ENCODE assay signal across 8 cellular contexts in genomic region chr6:25993038-25993684, GRCh38. TPM values are rescaled to one million over a fixed set of nuclear protein-coding genes. Genes with fewer than 3 reads are reported as not detected.
DNase-seq lines count a peak whose midpoint lies in the region; ATAC-seq and TF ChIP-seq lines count a peak whose summit lies in the region.

No MANE protein-coding gene starts in this region.

- H3K36me3 Mint-ChIP-seq in naive B cell, result peaks cover 7% of the 10 kb centered on the region in 2 donors

- peak overlapping the region; percentile 74 to 88 for H3K9ac ChIP-seq in colonic mucosa (ENCODE audit: low read depth in 2 of 2, low read length in 2 of 2)

- peak overlapping the region; percentile 44 to 100 (median 98) for H3K27ac Mint-ChIP-seq in naive B cell

- intact Hi-C loops in colonic mucosa (cut with DNase I), result no loop called here

- no peaks in the 10 kb centered on the region for H3K9me3 ChIP-seq in colonic mucosa

- DNase-seq in LNCaP clone FGC (ENCODE audit: low read depth) (no peak), colonic mucosa (no peak), naive B cell (no peak), NCI-H1092 (lab: John Stamatoyannopoulos, UW) (no peak), NCI-H2107 (lab: John Stamatoyannopoulos, UW) (no peak), GM20000 (ENCODE audit: low spot score) (no peak), NCI-H526 treated with DMSO at 0.1 percent for 48 hours (lab: John Stamatoyannopoulos, UW) (no peak)

- no peaks in the 10 kb centered on the region for H3K4me1 ChIP-seq in colonic mucosa

- H3K4me3 ChIP-seq in LNCaP clone FGC (ENCODE audit: low read depth, low read length) (peak overlapping the region; percentile 58), colonic mucosa (peak overlapping the region; percentile 40)

- ATAC-seq in GM19324 (IDR thresholded peaks at IDR 0.05; ENCODE audit: low FRiP score, unreplicated experiment) (peak; percentile 1), naive B cell (ENCODE audit: low read depth in 2 of 2) (no peak)

- H3K27me3 ChIP-seq in colonic mucosa, result no peaks in the 10 kb centered on the region

- H3K4me1 Mint-ChIP-seq in naive B cell, result peaks cover 25 to 31% (median 28%) of the 10 kb centered on the region in 3 donors

- no peak for TF ChIP-seq CTCF in LNCaP clone FGC (IDR thresholded peaks at IDR 0.05; ENCODE audit: control insufficient read depth, extremely low read depth, insufficient read depth)
- TF ChIP-seq CTCF in colonic mucosa (IDR thresholded peaks at IDR 0.05), result no peak
- TF ChIP-seq CTCF in GM20000 (IDR thresholded peaks at IDR 0.05; ENCODE audit: extremely low read depth, missing control alignments), result no peak

- peak overlapping the region; percentile 78 for H3K27ac ChIP-seq in colonic mucosa

- no peaks in the 10 kb centered on the region for H3K27me3 Mint-ChIP-seq in naive B cell

- no peaks in the 10 kb centered on the region for H3K9me3 Mint-ChIP-seq in naive B cell

- peak overlapping the region; percentile 92 to 99 (median 98) for H3K4me3 Mint-ChIP-seq in naive B cell

- no peaks in the 10 kb centered on the region for H3K36me3 ChIP-seq in colonic mucosa

RNA-seq across cellular contexts. Expression of gene TRIM38, which starts 30.6 kb away (rescaled TPM):
- 10 to 100 TPM in 1 of 2 donors, 1 to 10 TPM in 1; 9.7 to 13.4 TPM for total RNA-seq in colonic mucosa
- polyA plus RNA-seq in naive B cell (ENCODE audit: low read depth in 6 of 6), result 10 to 100 TPM in 5 of 6 donors, 1 to 10 TPM in 1; 8.4 to 25.9 (median 19.5) TPM
